In the genomic region with DNA sequence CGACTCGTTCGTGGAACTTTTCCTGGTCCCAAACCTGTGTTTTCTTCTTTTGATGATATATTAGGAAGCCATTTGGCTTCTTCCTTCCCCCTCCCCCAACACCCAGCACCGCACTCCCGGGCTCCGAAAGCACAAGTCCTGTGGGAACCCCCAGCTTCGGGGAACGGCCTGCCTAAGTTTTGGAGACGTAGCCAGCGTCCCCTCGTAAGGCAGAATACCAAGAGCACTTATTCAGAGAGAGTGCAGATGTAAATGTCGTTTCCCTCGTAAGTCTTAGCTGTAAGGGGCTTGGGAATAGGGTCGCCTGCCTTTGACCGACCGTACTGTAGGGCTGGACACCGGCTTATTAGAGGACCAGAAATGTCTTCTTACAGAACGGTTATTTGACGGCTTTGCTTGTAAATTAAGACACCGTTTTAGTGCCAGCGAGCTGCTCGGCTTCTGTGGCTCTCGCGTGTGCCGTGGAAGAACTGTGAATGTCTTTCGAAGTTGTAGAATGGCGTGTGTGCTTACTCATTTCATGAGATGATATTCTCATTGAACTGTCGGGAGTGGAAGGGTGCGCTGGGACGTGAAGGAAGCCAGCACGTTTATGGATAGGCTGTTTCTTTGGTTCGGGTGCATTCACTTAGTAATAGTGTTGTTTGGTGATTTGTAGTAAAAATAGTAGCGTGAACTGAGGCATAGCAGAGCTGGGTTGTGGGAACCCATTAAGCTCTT, we compare ENCODE assay signal across 13 cellular contexts. TPM values are rescaled to one million over a fixed set of nuclear protein-coding genes. Genes with fewer than 3 reads are reported as not detected.
DNase-seq lines count a peak whose midpoint lies in the region; ATAC-seq, FAIRE-seq and TF ChIP-seq lines count a peak whose summit lies in the region.
"Not testable (repeated sequence)": the region's sequence is repeated elsewhere in the genome, so short reads cannot be mapped to it uniquely, and the experiment has no call there.
"Had no signal": no experiment of that assay in that cellular context is flagged by ENCODE, and none has a peak within 500 bp of the region (broad histone marks: within the 10 kb centered on the region; RNA-seq: fewer than 3 reads in every experiment).

No MANE protein-coding gene starts in this region.

- H3K4me1 Mint-ChIP-seq in CD14-positive monocyte = peaks cover 26% of the 10 kb centered on the region

- SMC1A ChIA-PET in GM12878 (lab: Charles Lee; ENCODE audit: uncharacterized antibody, unreplicated experiment) = not testable (repeated sequence)

- in situ Hi-C loops in KBM-7 (cut with MboI; ENCODE audit: low pct_unique_long_range_greater_than_20kb, low sequenced_read_pairs); GM12878 (cut with MboI): not testable (repeated sequence)

- H3K36me3 ChIP-seq in GM12878 (ENCODE audit: control insufficient read depth in 2 of 2, insufficient read depth in 2 of 2, low read length in 1 of 2); muscle layer of colon (ENCODE audit: insufficient read depth, low read length); sigmoid colon; tibial artery: not testable (repeated sequence)

- not testable (repeated sequence) for TF ChIP-seq RAD21 in GM12878 (IDR thresholded peaks at IDR 0.05; ENCODE audit: insufficient read depth, low read depth, low read length)

- peak overlapping the region; percentile 79 to 88 for H3K4me3 Mint-ChIP-seq in CD14-positive monocyte

- not testable (repeated sequence) for H3K27me3 ChIP-seq in GM12878 (replicated peaks in 1 of 2; ENCODE audit: control insufficient read depth in 2 of 2, insufficient read depth in 2 of 2, low read length in 1 of 2); muscle layer of colon (ENCODE audit: control insufficient read depth in 1 of 2, insufficient read depth in 2 of 2, low read length in 2 of 2)
- peaks cover 11 to 73% (median 22%) of the 10 kb centered on the region in 3 donors for H3K27me3 ChIP-seq in sigmoid colon
- peaks cover 0 to 35% of the 10 kb centered on the region in 2 donors for H3K27me3 ChIP-seq in tibial artery

- TF ChIP-seq POLR2A in GM12878 (IDR thresholded peaks at IDR 0.05; ENCODE audit: low read depth, low read length); sigmoid colon (IDR thresholded peaks at IDR 0.05): not testable (repeated sequence)

- H3K36me3 Mint-ChIP-seq in CD14-positive monocyte = peaks cover 0 to 15% of the 10 kb centered on the region in 2 donors

- intact Hi-C loops in CD14-positive monocyte (cut with micrococcal nuclease); GM12878 (cut with micrococcal nuclease; ENCODE audit: unreplicated experiment); sigmoid colon (cut with DNase I); tibial artery (cut with DNase I; ENCODE audit: low total_unique reads): not testable (repeated sequence)

- H3K9me3 ChIP-seq in GM12878 (replicated peaks; ENCODE audit: control insufficient read depth, insufficient read depth, low read length); muscle layer of colon (ENCODE audit: low read length); sigmoid colon; tibial artery: not testable (repeated sequence)

- H3K79me2 ChIP-seq in GM12878 (ENCODE audit: control insufficient read depth, insufficient read depth, low read length) = not testable (repeated sequence)

- not testable (repeated sequence) for H3K27ac ChIP-seq in GM12878 (ENCODE audit: control insufficient read depth, insufficient read depth); muscle layer of colon (ENCODE audit: low read depth, low read length)
- H3K27ac ChIP-seq in sigmoid colon = peak overlapping the region in 3 of 4 donors; percentile 49 to 83 (median 66)
- peak overlapping the region in 1 of 2 donors; percentile 39 for H3K27ac ChIP-seq in tibial artery

- peak overlapping the region in 3 of 7 donors; percentile 2 to 74 (median 6) for H3K27ac Mint-ChIP-seq in CD14-positive monocyte

- CTCF ChIA-PET in GM12878 (lab: Yijun Ruan, JAX) = not testable (repeated sequence)

- peak; percentile 84 for FAIRE-seq in GM12878 (lab: Jason Lieb, UNC)

- TF ChIP-seq EP300 in GM12878 (IDR thresholded peaks at IDR 0.05; ENCODE audit: borderline replicate concordance in 1 of 2, control insufficient read depth in 1 of 2, low read depth in 2 of 2, low read length in 2 of 2); sigmoid colon (IDR thresholded peaks at IDR 0.05): not testable (repeated sequence)

- H3K9me3 Mint-ChIP-seq in CD14-positive monocyte = peaks cover 0 to 22% (median 13%) of the 10 kb centered on the region in 7 donors

- not testable (repeated sequence) for ATAC-seq in GM12878

- POLR2A ChIA-PET in GM12878 (lab: Charles Lee) = not testable (repeated sequence)

- not testable (repeated sequence) for H3K4me3 ChIP-seq in GM12878
- H3K4me3 ChIP-seq in fibroblast of the aortic adventitia (ENCODE audit: low read depth, low read length) = peak overlapping the region; percentile 58
- H3K4me3 ChIP-seq in muscle layer of colon (ENCODE audit: low read depth in 1 of 2, low read length in 2 of 2) = peak overlapping the region; percentile 32 to 38
- peak overlapping the region; percentile 19 to 54 (median 46) for H3K4me3 ChIP-seq in sigmoid colon
- H3K4me3 ChIP-seq in tibial artery = peak overlapping the region; percentile 27 to 45

- not testable (repeated sequence) for H3K4me2 ChIP-seq in GM12878 (ENCODE audit: control insufficient read depth, insufficient read depth)

- WGBS in GM12878 (ENCODE audit: insufficient coverage, insufficient replicate concordance, low lambda C conversion rate, missing lambda C conversion rate) = 39% methylated on average over 30 of the region's 33 CpGs
- WGBS in sigmoid colon, 2 donors = 6 to 27% methylated on average over 33 of the region's 33 CpGs

- H2AFZ ChIP-seq in GM12878 (ENCODE audit: control insufficient read depth, low read depth, low read length) = not testable (repeated sequence)

- DNase-seq in CD14-positive monocyte (ENCODE audit: low spot score); GM12878 (ENCODE audit: low read depth, low spot score); sigmoid colon; tibial artery: not testable (repeated sequence)
- peak; percentile 48 for DNase-seq in KBM-7
- DNase-seq in activated CD8-positive, alpha-beta memory T cell treated with anti-CD3 and anti-CD28 coated beads, Interleukin-2, amount 50 U/mL, for 4 hours = peak; percentile 38
- peak; percentile 12 for DNase-seq in fibroblast of the aortic adventitia (ENCODE audit: low read depth)

- BruUV-seq in GM12878 (replicated peaks; lab: Mats Ljungman, UMichigan) = not testable (repeated sequence)

- RAD21 ChIA-PET in GM12878 (lab: Charles Lee; ENCODE audit: unreplicated experiment) = not testable (repeated sequence)

- TF ChIP-seq CTCF in CD14-positive monocyte (IDR thresholded peaks at IDR 0.05); GM12878 (IDR thresholded peaks at IDR 0.05 in 2 of 3, conservative IDR thresholded peaks at IDR 0.05 in 1 of 3; ENCODE audit: control insufficient read depth in 2 of 3, extremely low read depth in 1 of 3, insufficient read depth in 1 of 3, low read depth in 3 of 3, low read length in 3 of 3); fibroblast of the aortic adventitia (IDR thresholded peaks at IDR 0.05; ENCODE audit: insufficient read depth, low read length); sigmoid colon (IDR thresholded peaks at IDR 0.05); tibial artery (IDR thresholded peaks at IDR 0.05): not testable (repeated sequence)

- H3K27me3 Mint-ChIP-seq in CD14-positive monocyte (ENCODE audit: low read depth in 3 of 3) = peaks cover 62 to 85% (median 75%) of the 10 kb centered on the region in 3 donors

- H3K4me1 ChIP-seq in GM12878 (ENCODE audit: control insufficient read depth, insufficient read depth, low read length); muscle layer of colon (ENCODE audit: insufficient read depth, low read length); sigmoid colon: not testable (repeated sequence)
- H3K4me1 ChIP-seq in tibial artery = peaks cover 0 to 15% (median 2%) of the 10 kb centered on the region in 4 donors

- not testable (repeated sequence) for H3K9ac ChIP-seq in GM12878 (ENCODE audit: control insufficient read depth, insufficient read depth, low read length); muscle layer of colon (ENCODE audit: low read length)

- H4K20me1 ChIP-seq in GM12878 (ENCODE audit: control insufficient read depth, insufficient read depth) = not testable (repeated sequence)

RNA-seq across cellular contexts. Expression of gene CCT8L2, which starts 10.3 kb away (rescaled TPM):
- polyA plus RNA-seq in CD14-positive monocyte = not detected
- not detected in 2 replicates for total RNA-seq in GM12878 (2013; cell fraction: nucleolus; rRNA removed)
- not detected in 2 replicates for total RNA-seq in GM12878 (2014; rRNA removed)
- total RNA-seq in GM12878 (2014; rRNA removed; fragmentation: Illumina TruSeq; extraction: Trizol) = not detected in 2 replicates
- not detected in 2 replicates for total RNA-seq in GM12878 (2021)
- polyA plus RNA-seq in GM12878 (2011; ENCODE audit: low read depth) = not detected
- polyA plus RNA-seq in GM12878 (2011; rRNA removed) = not detected in 2 replicates
- not detected in 2 replicates for polyA plus RNA-seq in GM12878 (2011; cell fraction: cytosol; rRNA removed)
- not detected in 2 replicates for polyA plus RNA-seq in GM12878 (2011; cell fraction: nucleus; rRNA removed)
- polyA plus RNA-seq in GM12878 (2012) = not detected in 2 replicates
- not detected in 2 replicates for polyA plus RNA-seq in GM12878 (2014; fragmentation: Illumina TruSeq; extraction: Trizol)
- not detected for polyA plus RNA-seq in GM12878 (2014; fragmentation: Nextera tagmentation; extraction: Ambion mirVana)
- polyA plus RNA-seq in GM12878 (2014; rRNA removed) = not detected in 2 replicates
- not detected for polyA plus RNA-seq in GM12878 (2016; fragmentation: Nextera tagmentation; extraction: Ambion mirVana)
- polyA minus RNA-seq in GM12878 (2011; rRNA and poly(A)+ RNA removed) = not detected in 2 replicates
- not detected in 2 replicates for polyA minus RNA-seq in GM12878 (2011; cell fraction: cytosol; rRNA and poly(A)+ RNA removed)
- not detected in 2 replicates for polyA minus RNA-seq in GM12878 (2011; cell fraction: nucleus; rRNA and poly(A)+ RNA removed)
- total RNA-seq in fibroblast of the aortic adventitia (ENCODE audit: low replicate concordance) = not detected in 2 replicates
- total RNA-seq in sigmoid colon = not detected
- not detected for polyA plus RNA-seq in sigmoid colon
- total RNA-seq: activated CD4-positive, alpha-beta memory T cell treated with anti-CD3 and anti-CD28 coated beads, Interleukin-2, amount 10 ng/mL, durations not matched to agents 7 days and 5 days; cardiac septum; H9; mesothelial cell of epicardium; osteocyte had no signal
